In genomic region chr1:84433253-84434080, GRCh38 we compare ENCODE assay signal across 2 cellular contexts.
TF ChIP-seq lines count a peak whose summit lies in the region.

No MANE protein-coding gene starts in this region.

TF ChIP-seq in GM23338, 12 proteins besides CTCF, POLR2A, EP300 and RAD21 (continued from another document):
- no peak for TF ChIP-seq ZNF114 (CRISPR knock-in tag; IDR thresholded peaks at IDR 0.05)
- TF ChIP-seq REST (IDR thresholded peaks at IDR 0.05; ENCODE audit: unreplicated experiment): no peak
- TF ChIP-seq ZNF331 (CRISPR knock-in tag; IDR thresholded peaks at IDR 0.05; ENCODE audit: low read depth): no peak
- TF ChIP-seq ZNF462 (CRISPR knock-in tag; IDR thresholded peaks at IDR 0.05): no peak
- TF ChIP-seq ETS1 (IDR thresholded peaks at IDR 0.05): no peak
- TF ChIP-seq EZH2phosphoT487 (IDR thresholded peaks at IDR 0.05; ENCODE audit: unreplicated experiment): no peak
- TF ChIP-seq EZH2 (IDR thresholded peaks at IDR 0.05; ENCODE audit: low read depth, unreplicated experiment): no peak
- TF ChIP-seq STAT1 (IDR thresholded peaks at IDR 0.05; ENCODE audit: unreplicated experiment): no peak
- TF ChIP-seq JUNB (IDR thresholded peaks at IDR 0.05; ENCODE audit: unreplicated experiment): no peak
- no peak for TF ChIP-seq CREB1 (CRISPR knock-in tag; IDR thresholded peaks at IDR 0.05; ENCODE audit: low read depth)
- TF ChIP-seq POLR2AphosphoS5 (IDR thresholded peaks at IDR 0.05; ENCODE audit: low read depth): no peak

TF ChIP-seq in GM12878, 131 proteins besides CTCF, POLR2A, EP300 and RAD21:
- TF ChIP-seq IRF5 (IDR thresholded peaks at IDR 0.05; ENCODE audit: borderline replicate concordance) (no peak), RUNX3 (IDR thresholded peaks at IDR 0.05; ENCODE audit: low read length) (peak; percentile 40; the same call in 1 of the 2 replicates), KLF5 (IDR thresholded peaks at IDR 0.05; ENCODE audit: partially characterized antibody) (no peak), ZNF384 (IDR thresholded peaks at IDR 0.05; ENCODE audit: borderline replicate concordance, low read depth, low read length) (peak; percentile 54; the same call in 1 of the 2 replicates), SMC3 (IDR thresholded peaks at IDR 0.05; ENCODE audit: borderline replicate concordance, low read length) (peak; percentile 90), CUX1 (IDR thresholded peaks at IDR 0.05; ENCODE audit: insufficient replicate concordance, low read depth, low read length) (peak; percentile 56)
